Comparison of ENCODE assay signal across 18 cellular contexts in genomic region chr7:41762641-41763040, GRCh38.
"Had no signal": no experiment of that assay in that cellular context is flagged by ENCODE, and none has a peak within 500 bp of the region (broad histone marks: within the 10 kb centered on the region; RNA-seq: fewer than 3 reads in every experiment).

No MANE protein-coding gene starts in this region.

- H3K4me2 ChIP-seq: hepatocyte had no signal

- DNase-seq: dermis blood vessel endothelial cell; dorsolateral prefrontal cortex; effector CD4-positive, alpha-beta T cell; effector memory CD4-positive, alpha-beta T cell; foreskin keratinocyte; heart left ventricle; hypothalamus; left cardiac atrium; left lung; left ventricle myocardium superior; lower lobe of right lung; mesenchymal stem cell; mucosa of descending colon had no signal

- H3K27me3 ChIP-seq: esophagus muscularis mucosa, foreskin keratinocyte, gastroesophageal sphincter, heart left ventricle, hepatocyte, left lung had no signal

- ATAC-seq: foreskin keratinocyte, gastroesophageal sphincter, heart left ventricle, left cardiac atrium, left lung, left ventricle myocardium superior, lower lobe of right lung, mucosa of descending colon had no signal

- H3K4me3 Mint-ChIP-seq: mesothelial cell of epicardium had no signal

- H2AFZ ChIP-seq: hepatocyte had no signal

- H3K4me3 ChIP-seq: coronary artery, dorsolateral prefrontal cortex, esophagus muscularis mucosa, gastroesophageal sphincter, heart left ventricle, hepatocyte, left lung, lower lobe of right lung, mucosa of descending colon had no signal

- H3K27ac Mint-ChIP-seq: mesothelial cell of epicardium had no signal

- H3K4me1 ChIP-seq: esophagus muscularis mucosa, foreskin keratinocyte, gastroesophageal sphincter, heart left ventricle, left lung, lower lobe of right lung had no signal

- H3K9me3 ChIP-seq: esophagus muscularis mucosa, gastroesophageal sphincter, lower lobe of right lung, mucosa of descending colon had no signal

- H3K79me2 ChIP-seq: hepatocyte had no signal

- H3K36me3 ChIP-seq: esophagus muscularis mucosa, gastroesophageal sphincter, heart left ventricle, left lung, lower lobe of right lung had no signal

- H3K27ac ChIP-seq: coronary artery, dorsolateral prefrontal cortex, esophagus muscularis mucosa, foreskin keratinocyte, gastroesophageal sphincter, heart left ventricle, hepatocyte, left lung, lower lobe of right lung had no signal
